Comparison of ENCODE assay signal across 8 cellular contexts in genomic region chr21:42009831-42010506, GRCh38. TPM values are rescaled to one million over a fixed set of nuclear protein-coding genes. Genes with fewer than 3 reads are reported as not detected.
DNase-seq lines count a peak whose midpoint lies in the region; ATAC-seq and TF ChIP-seq lines count a peak whose summit lies in the region.

Gene ZBTB21 (minus strand): TSS chr21:42010360. CDS start chr21:41994095, 16,265 bp downstream.

- in situ Hi-C loops in GM13976 (cut with MboI; ENCODE audit: low sequenced_read_pairs, unreplicated experiment): no loop called here

- H3K4me3 Mint-ChIP-seq in T-helper 1 cell treated with Interleukin-12 subunit alpha and Interleukin-12 subunit beta and Interleukin-4 antibody, amounts not matched to agents 30 μg/mL and 1 μg/mL, for 36 hours: peak within 1 kb of the TSS; percentile 91
- H3K4me3 Mint-ChIP-seq in progenitor cell of endocrine pancreas (ENCODE audit: low read depth): peak within 1 kb of the TSS; percentile 91

- ATAC-seq in HG02870 (IDR thresholded peaks at IDR 0.05; ENCODE audit: unreplicated experiment) (peak; percentile 73), left cardiac atrium (peak; percentile 95 to 97)

- peaks cover 16% of the 10 kb centered on the region for H3K4me1 Mint-ChIP-seq in T-helper 1 cell treated with Interleukin-12 subunit alpha and Interleukin-12 subunit beta and Interleukin-4 antibody, amounts not matched to agents 30 μg/mL and 1 μg/mL, for 36 hours (ENCODE audit: low read depth)
- H3K4me1 Mint-ChIP-seq in progenitor cell of endocrine pancreas (ENCODE audit: low read depth): peaks cover 16% of the 10 kb centered on the region

- H3K36me3 Mint-ChIP-seq in T-helper 1 cell treated with Interleukin-12 subunit alpha and Interleukin-12 subunit beta and Interleukin-4 antibody, amounts not matched to agents 30 μg/mL and 1 μg/mL, for 36 hours (ENCODE audit: low read depth): peaks cover 17% of the 10 kb centered on the region
- peaks cover 11% of the 10 kb centered on the region for H3K36me3 Mint-ChIP-seq in progenitor cell of endocrine pancreas (ENCODE audit: insufficient read depth)

- peak within 1 kb of the TSS; percentile 100 for H3K27ac Mint-ChIP-seq in T-helper 1 cell treated with Interleukin-12 subunit alpha and Interleukin-12 subunit beta and Interleukin-4 antibody, amounts not matched to agents 30 μg/mL and 1 μg/mL, for 36 hours
- peak within 1 kb of the TSS; percentile 100 for H3K27ac Mint-ChIP-seq in progenitor cell of endocrine pancreas

- TF ChIP-seq CTCF in GM13976 (IDR thresholded peaks at IDR 0.05; ENCODE audit: borderline replicate concordance, control extremely low read depth, extremely low read depth, insufficient read depth, missing control alignments): no peak
- TF ChIP-seq CTCF in progenitor cell of endocrine pancreas (IDR thresholded peaks at IDR 0.05; ENCODE audit: unreplicated experiment): no peak

- peaks cover 24% of the 10 kb centered on the region for H3K27me3 Mint-ChIP-seq in T-helper 1 cell treated with Interleukin-12 subunit alpha and Interleukin-12 subunit beta and Interleukin-4 antibody, amounts not matched to agents 30 μg/mL and 1 μg/mL, for 36 hours (ENCODE audit: low read depth)
- peaks cover 14% of the 10 kb centered on the region for H3K27me3 Mint-ChIP-seq in progenitor cell of endocrine pancreas

- H3K9me3 Mint-ChIP-seq in T-helper 1 cell treated with Interleukin-12 subunit alpha and Interleukin-12 subunit beta and Interleukin-4 antibody, amounts not matched to agents 30 μg/mL and 1 μg/mL, for 36 hours: peaks cover 6% of the 10 kb centered on the region
- peaks cover 3% of the 10 kb centered on the region for H3K9me3 Mint-ChIP-seq in progenitor cell of endocrine pancreas (ENCODE audit: low read depth)

- DNase-seq in GM13976 (ENCODE audit: low spot score) (peak; percentile 96), NCI-H1694 (lab: John Stamatoyannopoulos, UW) (peak; percentile 95), amniotic stem cell (lab: John Stamatoyannopoulos, UW) (peak; percentile 93), left cardiac atrium (peak; percentile 99), progenitor cell of endocrine pancreas (ENCODE audit: low spot score, unreplicated experiment) (peak; percentile 98), ureter (ENCODE audit: low spot score) (peak; percentile 99)

- intact Hi-C loops in left cardiac atrium (cut with DNase I): loop anchor here (5.0 to 10.0 kb wide), 4 partner anchors 78 to 125 kb away; no protein-coding TSS in a partner anchor

RNA-seq across cellular contexts. Expression of gene ZBTB21, which starts in this region (rescaled TPM):
- total RNA-seq in left cardiac atrium: 10 to 100 TPM in 1 of 2 donors, 1 to 10 TPM in 1; 5.7 to 14.7 TPM
- 15.7 and 18.6 TPM in 2 replicates for total RNA-seq in progenitor cell of endocrine pancreas
- total RNA-seq in ureter: 24.5 TPM

Comparison
In these comparisons a context has a peak if more than half of its experiments do, and no peak if none do; other contexts are left out.
1. Peak in every context shown above with its lines: DNase-seq and ATAC-seq.